ENCODE assay signal across 8 cellular contexts in the genomic region with DNA sequence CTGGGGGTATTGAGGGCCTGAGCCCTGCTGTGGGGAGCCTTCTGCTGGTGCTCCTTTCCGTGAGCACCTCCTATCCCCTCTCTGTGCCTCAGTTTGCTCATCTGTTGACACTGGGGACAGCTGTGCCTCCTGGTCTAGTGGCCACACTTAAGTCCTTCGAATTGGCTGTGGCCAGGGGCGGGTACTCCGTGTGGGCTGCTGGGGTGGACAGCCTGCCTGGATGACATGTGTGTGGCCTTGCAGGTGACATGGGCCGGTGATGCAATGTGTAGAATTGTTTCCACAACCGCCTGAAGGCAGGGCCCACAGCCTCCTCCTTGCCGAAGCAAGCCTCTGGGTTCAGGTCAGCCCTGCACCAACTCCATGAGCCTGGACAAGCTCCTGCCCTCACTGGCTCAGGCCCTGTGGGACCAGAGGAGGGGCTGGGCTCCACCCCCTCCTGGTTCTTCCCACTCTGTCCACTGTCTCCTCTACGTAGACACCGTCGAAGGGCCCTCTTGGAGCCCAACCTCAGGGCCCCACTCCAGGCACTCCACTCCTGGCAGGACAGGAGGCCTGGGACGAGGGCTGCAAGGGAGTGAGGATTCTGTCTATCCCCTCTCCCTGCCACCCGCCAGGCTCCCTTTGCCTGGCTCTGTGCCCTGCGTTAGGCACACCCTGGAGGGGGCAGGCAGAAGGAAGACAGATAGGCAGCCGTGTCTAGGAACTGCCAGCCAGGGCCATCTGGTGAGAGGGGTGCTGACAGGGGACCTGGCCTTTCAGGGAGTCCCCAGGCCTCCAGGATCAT. TPM values are rescaled to one million over a fixed set of nuclear protein-coding genes. Genes with fewer than 3 reads are reported as not detected.
DNase-seq lines count a peak whose midpoint lies in the region; ATAC-seq and TF ChIP-seq lines count a peak whose summit lies in the region.

No MANE protein-coding gene starts in this region.

- no peaks in the 10 kb centered on the region for H3F3A ChIP-seq in MM.1S (ENCODE audit: insufficient read depth, low read length)

- WGBS in adrenal gland, 4 donors: 26 to 50% (median 32%) methylated on average over 9 to 14 of the region's 14 CpGs

- no peaks in the 10 kb centered on the region for H3K27me3 Mint-ChIP-seq in CD4-positive, alpha-beta memory T cell
- no peaks in the 10 kb centered on the region for H3K27me3 Mint-ChIP-seq in stimulated activated naive B cell treated with anti-CD40 and anti-IgM and Interleukin-4, amounts not matched to agents 10 μg/mL and 1 μg/mL and 100 μg/mL, for 72 hours

- H3K9ac ChIP-seq in MM.1S (ENCODE audit: low read length) (no peak overlapping the region), iPS-20b (ENCODE audit: low read depth, low read length) (no peak overlapping the region)

- H3K79me2 ChIP-seq in MM.1S (ENCODE audit: low read length): no peaks in the 10 kb centered on the region

- POLR2A ChIA-PET in CD4-positive, alpha-beta memory T cell (lab: Charles Lee; ENCODE audit: partially characterized antibody): interaction anchor here (1.0 to 1.3 kb wide), 2 partner anchors 10 to 50 kb away, joined by 4 read pairs; a partner anchor contains a TSS

- peak in 1 of 5 donors; percentile 29 for DNase-seq in CD4-positive, alpha-beta memory T cell
- DNase-seq in MM.1S (no peak), adrenal gland (peak; percentile 67 to 91 (median 88)), GM19238 (ENCODE audit: insufficient read length, low spot score) (no peak), retina (no peak), DMS79 (lab: John Stamatoyannopoulos, UW) (no peak)
- DNase-seq in stimulated activated naive B cell treated with anti-CD40 and anti-IgM and Interleukin-4, amounts not matched to agents 10 μg/mL and 1 μg/mL and 100 μg/mL, for 72 hours: no peak

- CTCF ChIA-PET in CD4-positive, alpha-beta memory T cell (lab: Charles Lee; ENCODE audit: partially characterized antibody): no interaction called here

- H3K9me2 ChIP-seq in MM.1S (replicated peaks; ENCODE audit: insufficient read depth, low read length): no peaks in the 10 kb centered on the region

- H3K9me3 Mint-ChIP-seq in CD4-positive, alpha-beta memory T cell: no peaks in the 10 kb centered on the region
- no peaks in the 10 kb centered on the region for H3K9me3 Mint-ChIP-seq in stimulated activated naive B cell treated with anti-CD40 and anti-IgM and Interleukin-4, amounts not matched to agents 10 μg/mL and 1 μg/mL and 100 μg/mL, for 72 hours

- peak overlapping the region; percentile 10 for H3K27ac ChIP-seq in CD4-positive, alpha-beta memory T cell (ENCODE audit: low read depth, low read length)
- H3K27ac ChIP-seq in MM.1S (ENCODE audit: low read length) (no peak overlapping the region), adrenal gland (peak overlapping the region; percentile 57 to 92 (median 86)), iPS-20b (ENCODE audit: low read length) (no peak overlapping the region)

- peaks cover 27 to 72% (median 50%) of the 10 kb centered on the region in 4 donors for H3K4me1 Mint-ChIP-seq in CD4-positive, alpha-beta memory T cell
- H3K4me1 Mint-ChIP-seq in stimulated activated naive B cell treated with anti-CD40 and anti-IgM and Interleukin-4, amounts not matched to agents 10 μg/mL and 1 μg/mL and 100 μg/mL, for 72 hours: peaks cover 64 to 93% of the 10 kb centered on the region in 2 donors

- H3K4me3 Mint-ChIP-seq in CD4-positive, alpha-beta memory T cell: peak overlapping the region; percentile 78 to 90 (median 88)
- H3K4me3 Mint-ChIP-seq in stimulated activated naive B cell treated with anti-CD40 and anti-IgM and Interleukin-4, amounts not matched to agents 10 μg/mL and 1 μg/mL and 100 μg/mL, for 72 hours: peak overlapping the region; percentile 87 to 88

- H3K36me3 Mint-ChIP-seq in CD4-positive, alpha-beta memory T cell: no peaks in the 10 kb centered on the region
- peaks cover 0 to 4% of the 10 kb centered on the region in 2 donors for H3K36me3 Mint-ChIP-seq in stimulated activated naive B cell treated with anti-CD40 and anti-IgM and Interleukin-4, amounts not matched to agents 10 μg/mL and 1 μg/mL and 100 μg/mL, for 72 hours

- TF ChIP-seq POLR2A in adrenal gland (IDR thresholded peaks at IDR 0.05): peak; percentile 24 to 43

- no peaks in the 10 kb centered on the region for H3K9me3 ChIP-seq in CD4-positive, alpha-beta memory T cell (ENCODE audit: control insufficient read depth in 1 of 2, low read length in 2 of 2)
- no peaks in the 10 kb centered on the region for H3K9me3 ChIP-seq in MM.1S (replicated peaks; ENCODE audit: insufficient read depth, low read length)
- no peaks in the 10 kb centered on the region for H3K9me3 ChIP-seq in adrenal gland (replicated peaks in 1 of 3)
- H3K9me3 ChIP-seq in iPS-20b (ENCODE audit: insufficient read depth, low read depth, low read length): no peaks in the 10 kb centered on the region

- H3K27me3 ChIP-seq in CD4-positive, alpha-beta memory T cell (ENCODE audit: insufficient read depth, low read length): no peaks in the 10 kb centered on the region
- no peaks in the 10 kb centered on the region for H3K27me3 ChIP-seq in MM.1S (replicated peaks; ENCODE audit: insufficient read depth, low read length)
- no peaks in the 10 kb centered on the region for H3K27me3 ChIP-seq in adrenal gland
- H3K27me3 ChIP-seq in iPS-20b (ENCODE audit: insufficient read depth, low read length): peaks cover 34% of the 10 kb centered on the region

- peak overlapping the region in 5 of 7 donors; percentile 36 to 90 (median 80) for H3K27ac Mint-ChIP-seq in CD4-positive, alpha-beta memory T cell
- peak overlapping the region; percentile 87 for H3K27ac Mint-ChIP-seq in stimulated activated naive B cell treated with anti-CD40 and anti-IgM and Interleukin-4, amounts not matched to agents 10 μg/mL and 1 μg/mL and 100 μg/mL, for 72 hours

- H2AFZ ChIP-seq in MM.1S (ENCODE audit: low read length): no peak overlapping the region

- no peaks in the 10 kb centered on the region for H4K20me1 ChIP-seq in MM.1S (ENCODE audit: insufficient read depth, low read length)

- no peaks in the 10 kb centered on the region for H3K36me3 ChIP-seq in CD4-positive, alpha-beta memory T cell (ENCODE audit: insufficient read depth, low read length)
- no peaks in the 10 kb centered on the region for H3K36me3 ChIP-seq in MM.1S (replicated peaks; ENCODE audit: insufficient read depth, low read length)
- no peaks in the 10 kb centered on the region for H3K36me3 ChIP-seq in adrenal gland (replicated peaks in 1 of 2)
- no peaks in the 10 kb centered on the region for H3K36me3 ChIP-seq in iPS-20b (ENCODE audit: insufficient read depth, low read depth, low read length)

- intact Hi-C loops in CD4-positive, alpha-beta memory T cell (cut with micrococcal nuclease): no loop called here
- intact Hi-C loops in adrenal gland (cut with DNase I): no loop called here

- H3K4me3 ChIP-seq in CD4-positive, alpha-beta memory T cell (ENCODE audit: low read length in 2 of 2): peak overlapping the region in 1 of 2 donors; percentile 53
- H3K4me3 ChIP-seq in MM.1S (ENCODE audit: low read length) (no peak overlapping the region), adrenal gland (peak overlapping the region in 3 of 4 donors; percentile 26 to 83 (median 29)), iPS-20b (ENCODE audit: low read length) (peak overlapping the region; percentile 57; the same call in 1 of the 2 replicates)

- no peak for ATAC-seq in stimulated activated naive B cell treated with anti-CD40 and anti-IgM and Interleukin-4, amounts not matched to agents 10 μg/mL and 1 μg/mL and 100 μg/mL, for 72 hours (replicated peaks)

- no peak for TF ChIP-seq CTCF in MM.1S (IDR thresholded peaks at IDR 0.05; ENCODE audit: low read length)
- TF ChIP-seq CTCF in adrenal gland (IDR thresholded peaks at IDR 0.05): no peak

- H3K4me1 ChIP-seq in CD4-positive, alpha-beta memory T cell (ENCODE audit: insufficient read depth, low read length): peaks cover 42% of the 10 kb centered on the region
- 0 out of 2 replicates have a peak, but pooled peaks cover 8% of the 10 kb centered on the region for H3K4me1 ChIP-seq in MM.1S (ENCODE audit: low read length)
- H3K4me1 ChIP-seq in adrenal gland (replicated peaks in 1 of 2): peaks cover 14 to 71% of the 10 kb centered on the region in 2 donors
- no peaks in the 10 kb centered on the region for H3K4me1 ChIP-seq in iPS-20b (ENCODE audit: insufficient read depth, low read length)

- H3K4me2 ChIP-seq in MM.1S (ENCODE audit: low read depth, low read length): peak overlapping the region; percentile 83

RNA-seq across cellular contexts. Expression of a gene that starts 1.2 kb away (rescaled TPM):
- 10 to 100 TPM; 37.9 to 44.3 TPM for total RNA-seq in CD4-positive, alpha-beta memory T cell
- 10 to 100 TPM in 1 of 2 donors, 1 to 10 TPM in 1; 3.8 to 16.3 TPM for polyA plus RNA-seq in CD4-positive, alpha-beta memory T cell
- total RNA-seq in adrenal gland: 10 to 100 TPM; 10.8 to 81.2 (median 40.3) TPM
- polyA plus RNA-seq in adrenal gland: 100 to 1,000 TPM in 1 of 3 donors, 10 to 100 TPM in 1, 1 to 10 TPM in 1; 7.7 to 160 (median 35.2) TPM

RNA-seq across cellular contexts. Expression of a gene that starts 38.0 kb away (rescaled TPM):
- total RNA-seq in CD4-positive, alpha-beta memory T cell: 10 to 100 TPM; 50.0 to 50.5 TPM
- polyA plus RNA-seq in CD4-positive, alpha-beta memory T cell: 10 to 100 TPM; 45.8 to 48.5 TPM
- 10 to 100 TPM; 19.2 to 57.7 (median 35.7) TPM for total RNA-seq in adrenal gland
- polyA plus RNA-seq in adrenal gland: 10 to 100 TPM in 2 of 3 donors, 1 to 10 TPM in 1; 7.8 to 41.8 (median 38.3) TPM

RNA-seq across cellular contexts. Expression of a gene that starts 49.5 kb away (rescaled TPM):
- total RNA-seq in CD4-positive, alpha-beta memory T cell: 100 to 1,000 TPM; 289 to 293 TPM
- 100 to 1,000 TPM; 159 to 171 TPM for polyA plus RNA-seq in CD4-positive, alpha-beta memory T cell
- total RNA-seq in adrenal gland: 100 to 1,000 TPM; 176 to 290 (median 241) TPM
- polyA plus RNA-seq in adrenal gland: 100 to 1,000 TPM; 134 to 468 (median 338) TPM

Comparison
In these comparisons a context has a peak if more than half of its experiments do, and no peak if none do; other contexts are left out.
1. DNase-seq: peak in adrenal gland (7 of 7); none in MM.1S (single experiment), stimulated activated naive B cell treated with anti-CD40 and anti-IgM and Interleukin-4, amounts not matched to agents 10 μg/mL and 1 μg/mL and 100 μg/mL, for 72 hours (single experiment), GM19238 (single experiment), retina (single experiment) and DMS79 (single experiment).
2. H3K27ac ChIP-seq: peak in CD4-positive, alpha-beta memory T cell (single experiment) and adrenal gland (5 of 5); none in MM.1S (single experiment) and iPS-20b (single experiment).